In genomic region chr15:55256281-55257013, GRCh38 we compare ENCODE assay signal across 1 cellular context.
TF ChIP-seq lines count a peak whose summit lies in the region.

No MANE protein-coding gene starts in this region.

TF ChIP-seq in HepG2, 621 proteins besides CTCF, POLR2A, EP300 and RAD21:
- TF ChIP-seq ZNF781 (CRISPR knock-in tag; IDR thresholded peaks at IDR 0.05; ENCODE audit: borderline replicate concordance, not compliant biosample characterization) = no peak
- 0 out of 2 replicates have a peak, but pooled peaks have one; percentile 14 for TF ChIP-seq HNF4A (CRISPR knock-in tag; IDR thresholded peaks at IDR 0.05)
